ENCODE assay signal across 1 cellular context in genomic region chr14:49704471-49704870, GRCh38. TPM values are rescaled to one million over a fixed set of nuclear protein-coding genes. Genes with fewer than 3 reads are reported as not detected.
"Had no signal": no experiment of that assay in that cellular context is flagged by ENCODE, and none has a peak within 500 bp of the region (broad histone marks: within the 10 kb centered on the region; RNA-seq: fewer than 3 reads in every experiment).

No MANE protein-coding gene starts in this region.

RNA-seq across cellular contexts. Expression of gene KLHDC1, which starts 11.6 kb away (rescaled TPM):
- total RNA-seq: ascending aorta had no signal
